ENCODE assay signal across 24 cellular contexts in the genomic region with DNA sequence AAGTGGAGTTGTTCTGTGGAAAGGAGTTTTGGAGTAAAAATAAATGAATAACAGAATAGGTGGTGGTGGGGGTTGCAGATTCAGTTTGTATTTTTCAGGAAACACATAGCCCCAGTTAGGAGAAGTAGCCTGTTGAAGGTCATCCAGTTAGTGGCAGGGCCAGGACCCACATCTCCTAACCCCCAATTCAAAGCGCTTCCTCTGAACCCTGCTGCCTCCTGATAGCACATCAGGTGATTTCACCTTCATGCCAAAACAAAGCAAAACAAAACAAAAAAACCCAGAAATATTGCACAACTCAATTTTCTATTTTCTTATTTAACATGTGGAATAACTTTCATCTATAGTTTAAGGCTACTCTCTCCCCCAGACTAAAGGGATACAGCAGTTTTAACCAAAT.
DNase-seq lines count a peak whose midpoint lies in the region; ATAC-seq, FAIRE-seq and TF ChIP-seq lines count a peak whose summit lies in the region.
"Had no signal": no experiment of that assay in that cellular context is flagged by ENCODE, and none has a peak within 500 bp of the region (broad histone marks: within the 10 kb centered on the region; RNA-seq: fewer than 3 reads in every experiment).

No MANE protein-coding gene starts in this region.

- H3K36me3 Mint-ChIP-seq in GM23338 (ENCODE audit: low read depth) = no peaks in the 10 kb centered on the region
- H3K36me3 Mint-ChIP-seq: CD4-positive, CD25-positive, alpha-beta regulatory T cell; CD8-positive, alpha-beta T cell had no signal

- DNase-seq in GM23338 (ENCODE audit: low spot score) (no peak), K562 (ENCODE audit: extremely low read depth in 1 of 4, low spot score in 3 of 4) (no peak), left lobe of liver (ENCODE audit: low spot score) (peak; percentile 73), right lobe of liver (peak; percentile 36 to 75 (median 68)), GM12891 (ENCODE audit: insufficient read length, low spot score) (no peak), DMS153 treated with DMSO at 0.1 percent for 48 hours (lab: John Stamatoyannopoulos, UW; ENCODE audit: unreplicated experiment) (no peak), GM10266 (ENCODE audit: extremely low spot score) (no peak)
- DNase-seq: Caco-2; CD4-positive, CD25-positive, alpha-beta regulatory T cell; CD8-positive, alpha-beta T cell; DMS153; DMS79; EL; GDM1; GM23248; H9 had no signal

- peaks cover 3% of the 10 kb centered on the region; the same call in 1 of the 2 replicates for H3F3A ChIP-seq in GM23338 (replicated peaks; ENCODE audit: low read depth)

- peaks cover 17% of the 10 kb centered on the region for H3K4me1 ChIP-seq in GM23338 (ENCODE audit: insufficient read depth)
- H3K4me1 ChIP-seq in K562 (replicated peaks in 1 of 2; ENCODE audit: control insufficient read depth in 2 of 2, insufficient read depth in 2 of 2, low read length in 2 of 2) = no peaks in the 10 kb centered on the region
- H3K4me1 ChIP-seq in right lobe of liver = peaks cover 0 to 43% (median 9%) of the 10 kb centered on the region in 4 donors
- H3K4me1 ChIP-seq: BLaER1 had no signal

- no peaks in the 10 kb centered on the region; the same call in 1 of the 3 replicates for H3K9me3 Mint-ChIP-seq in GM23338
- H3K9me3 Mint-ChIP-seq: CD8-positive, alpha-beta T cell had no signal

- H3K79me2 ChIP-seq in GM23338 (replicated peaks; ENCODE audit: insufficient read depth) (no peaks in the 10 kb centered on the region), K562 (ENCODE audit: control insufficient read depth, insufficient read depth, low read length) (no peaks in the 10 kb centered on the region)

- no peak overlapping the region for H3K9ac ChIP-seq in K562 (ENCODE audit: insufficient read depth in 1 of 2, low read depth in 2 of 2, low read length in 2 of 2)
- H3K9ac ChIP-seq: BLaER1, GM23248 had no signal

- H3K27ac ChIP-seq in GM23338 (ENCODE audit: low read depth) (0 out of 2 replicates have a peak overlapping the region, but pooled peaks have one; percentile 14), K562 (ENCODE audit: extremely low read depth, low read depth, low read length) (no peak overlapping the region), right lobe of liver (peak overlapping the region; percentile 13 to 89 (median 81))
- H3K27ac ChIP-seq: 22Rv1, BLaER1, C4-2B, GM23248 had no signal

- no peak for TF ChIP-seq RAD21 in K562 (CRISPR knock-in tag; conservative IDR thresholded peaks at IDR 0.05 in 1 of 2, IDR thresholded peaks at IDR 0.05 in 1 of 2)

- H3K36me3 ChIP-seq in GM23338 (ENCODE audit: insufficient read depth) (no peaks in the 10 kb centered on the region), K562 (ENCODE audit: control insufficient read depth, insufficient read depth, low read length) (no peaks in the 10 kb centered on the region), right lobe of liver (no peaks in the 10 kb centered on the region)
- H3K36me3 ChIP-seq: BLaER1 had no signal

- no peaks in the 10 kb centered on the region for H3K27me3 ChIP-seq in GM23338 (ENCODE audit: insufficient read depth)
- H3K27me3 ChIP-seq in K562 (ENCODE audit: control insufficient read depth in 2 of 2, insufficient read depth in 2 of 2, low read length in 2 of 2) = peaks cover 3 to 8% of the 10 kb centered on the region in 2 experiments; a peak in 3 of 5 replicates
- no peaks in the 10 kb centered on the region for H3K27me3 ChIP-seq in right lobe of liver
- H3K27me3 ChIP-seq: BLaER1 had no signal

- H3K4me3 Mint-ChIP-seq in GM23338 = no peak overlapping the region
- H3K4me3 Mint-ChIP-seq: B cell; CD4-positive, CD25-positive, alpha-beta regulatory T cell; CD8-positive, alpha-beta T cell; H9 had no signal

- no peak overlapping the region for H3K4me2 ChIP-seq in GM23338
- H3K4me2 ChIP-seq in K562 (ENCODE audit: insufficient read depth, low read length) = no peak overlapping the region
- H3K4me2 ChIP-seq: BLaER1 had no signal

- POLR2A ChIA-PET in K562 (lab: Yijun Ruan, JAX) = no interaction called here

- no peak overlapping the region for H3K27ac Mint-ChIP-seq in GM23338
- H3K27ac Mint-ChIP-seq: B cell; CD4-positive, CD25-positive, alpha-beta regulatory T cell; CD8-positive, alpha-beta T cell had no signal

- peaks cover 25% of the 10 kb centered on the region for H3K4me1 Mint-ChIP-seq in GM23338
- H3K4me1 Mint-ChIP-seq: B cell had no signal

- no peaks in the 10 kb centered on the region for H4K20me1 ChIP-seq in GM23338 (replicated peaks; ENCODE audit: insufficient read depth)
- H4K20me1 ChIP-seq in K562 (replicated peaks; ENCODE audit: control insufficient read depth, insufficient read depth, low read length) = no peaks in the 10 kb centered on the region
- H4K20me1 ChIP-seq: BLaER1 had no signal

- no TSS peak for BruUV-seq in K562 (replicated peaks; lab: Mats Ljungman, UMichigan)

- H3K27me3 Mint-ChIP-seq in GM23338 (ENCODE audit: insufficient read depth, low read depth, poor library complexity) = peaks cover 4% of the 10 kb centered on the region

- FAIRE-seq in K562 (lab: Jason Lieb, UNC) (no peak), GM12891 (lab: Jason Lieb, UNC) (no peak)
- FAIRE-seq: A204.1, GM12892 had no signal

- ATAC-seq in GM23338 (peak; percentile 47), K562 (no peak), left lobe of liver (peak; percentile 81), right lobe of liver (peak; percentile 82 to 92 (median 86)), GM19463 (IDR thresholded peaks at IDR 0.05; ENCODE audit: unreplicated experiment) (no peak)
- ATAC-seq: CD8-positive, alpha-beta T cell; HCT116 had no signal

- TF ChIP-seq CTCF in GM23338 (conservative IDR thresholded peaks at IDR 0.05; ENCODE audit: low read depth in 2 of 2) (no peak), K562 (IDR thresholded peaks at IDR 0.05 in 2 of 3, conservative IDR thresholded peaks at IDR 0.05 in 1 of 3; ENCODE audit: insufficient read depth in 2 of 3, low read depth in 1 of 3, low read length in 3 of 3) (no peak), right lobe of liver (IDR thresholded peaks at IDR 0.05) (no peak), GM10266 (IDR thresholded peaks at IDR 0.05; ENCODE audit: control insufficient read depth, insufficient read depth, low read depth, missing control alignments) (no peak)

- 0% methylated on average over 1 of the region's 1 CpG for WGBS in K562 (ENCODE audit: insufficient coverage, low coverage, missing lambda C conversion rate)
- 8% methylated on average over 1 of the region's 1 CpG for WGBS in right lobe of liver (ENCODE audit: insufficient coverage, low coverage, low lambda C conversion rate, missing lambda C conversion rate)

- in situ Hi-C loops in K562 (cut with MboI) = no loop called here

- H3K9me2 ChIP-seq in GM23338 (ENCODE audit: insufficient read depth) = no peaks in the 10 kb centered on the region

- H2AFZ ChIP-seq in GM23338 = no peak overlapping the region
- H2AFZ ChIP-seq in K562 (ENCODE audit: low read depth, low read length) = no peak overlapping the region
- H2AFZ ChIP-seq: GM23248 had no signal

- H3K9me1 ChIP-seq in K562 (ENCODE audit: control insufficient read depth, insufficient read depth, low read length) = no peaks in the 10 kb centered on the region

- no peak for TF ChIP-seq POLR2A in K562 (conservative IDR thresholded peaks at IDR 0.05)
- no peak for TF ChIP-seq POLR2A in right lobe of liver (IDR thresholded peaks at IDR 0.05)
- TF ChIP-seq POLR2A in GM12891 (IDR thresholded peaks at IDR 0.05; ENCODE audit: low read depth, low read length) = no peak

- TF ChIP-seq EP300 in K562 (IDR thresholded peaks at IDR 0.05; ENCODE audit: low read length) = no peak

- H3K9me3 ChIP-seq in K562 (replicated peaks; ENCODE audit: control insufficient read depth, insufficient read depth, low read depth, low read length) = no peaks in the 10 kb centered on the region
- no peaks in the 10 kb centered on the region for H3K9me3 ChIP-seq in right lobe of liver
- H3K9me3 ChIP-seq: BLaER1, Caco-2 had no signal

- intact Hi-C loops in K562 (cut with micrococcal nuclease) = no loop called here
- intact Hi-C loops in right lobe of liver (cut with DNase I) = no loop called here

- CTCF ChIA-PET in K562 (lab: Yijun Ruan, JAX; ENCODE audit: low intra/inter-chr PET ratio) = no interaction called here

- no peak overlapping the region for H3K4me3 ChIP-seq in GM23338
- H3K4me3 ChIP-seq in K562 = no peak overlapping the region
- H3K4me3 ChIP-seq in right lobe of liver = peak overlapping the region in 2 of 3 donors; percentile 52 to 56
- H3K4me3 ChIP-seq: BLaER1, GM23248 had no signal

TF ChIP-seq in K562, 482 proteins besides CTCF, POLR2A, EP300 and RAD21 (continues in another document):
- TF ChIP-seq ZNF76 (CRISPR knock-in tag; IDR thresholded peaks at IDR 0.05; ENCODE audit: borderline replicate concordance) = no peak
- no peak for TF ChIP-seq HSF4 (CRISPR knock-in tag; IDR thresholded peaks at IDR 0.05; ENCODE audit: borderline replicate concordance)
- TF ChIP-seq CEBPG (CRISPR knock-in tag; IDR thresholded peaks at IDR 0.05) = no peak
- TF ChIP-seq CEBPG (tag; conservative IDR thresholded peaks at IDR 0.05 in 1 of 2, IDR thresholded peaks at IDR 0.05 in 1 of 2) = no peak
- TF ChIP-seq, protein P1, sequence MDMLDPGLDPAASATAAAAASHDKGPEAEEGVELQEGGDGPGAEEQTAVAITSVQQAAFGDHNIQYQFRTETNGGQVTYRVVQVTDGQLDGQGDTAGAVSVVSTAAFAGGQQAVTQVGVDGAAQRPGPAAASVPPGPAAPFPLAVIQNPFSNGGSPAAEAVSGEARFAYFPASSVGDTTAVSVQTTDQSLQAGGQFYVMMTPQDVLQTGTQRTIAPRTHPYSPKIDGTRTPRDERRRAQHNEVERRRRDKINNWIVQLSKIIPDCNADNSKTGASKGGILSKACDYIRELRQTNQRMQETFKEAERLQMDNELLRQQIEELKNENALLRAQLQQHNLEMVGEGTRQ (CRISPR knock-in tag; IDR thresholded peaks at IDR 0.05) = no peak
- TF ChIP-seq POLR2B (IDR thresholded peaks at IDR 0.05; ENCODE audit: low read depth, partially characterized antibody) = no peak

TF ChIP-seq in GM12891, 5 proteins besides CTCF, POLR2A, EP300 and RAD21:
- TF ChIP-seq SPI1 (IDR thresholded peaks at IDR 0.05; ENCODE audit: low read depth, low read length) (no peak), POU2F2 (IDR thresholded peaks at IDR 0.05; ENCODE audit: low read depth, low read length) (no peak), TAF1 (IDR thresholded peaks at IDR 0.05; ENCODE audit: low read depth, low read length) (no peak)

Comparison
In these comparisons a context has a peak if more than half of its experiments do, and no peak if none do; other contexts are left out.
1. ATAC-seq: peak in GM23338 (single experiment), left lobe of liver (single experiment) and right lobe of liver (4 of 4); none in K562 (single experiment) and GM19463 (single experiment).
2. DNase-seq: peak in left lobe of liver (single experiment) and right lobe of liver (3 of 3); none in GM23338 (single experiment), K562 (0 of 4), GM12891 (single experiment), DMS153 treated with DMSO at 0.1 percent for 48 hours (single experiment) and GM10266 (single experiment).
3. H3K4me3 ChIP-seq: peak in right lobe of liver (2 of 3); none in GM23338 (single experiment) and K562 (single experiment).